18 cellular contexts compared by ENCODE assay signal in the genomic region with DNA sequence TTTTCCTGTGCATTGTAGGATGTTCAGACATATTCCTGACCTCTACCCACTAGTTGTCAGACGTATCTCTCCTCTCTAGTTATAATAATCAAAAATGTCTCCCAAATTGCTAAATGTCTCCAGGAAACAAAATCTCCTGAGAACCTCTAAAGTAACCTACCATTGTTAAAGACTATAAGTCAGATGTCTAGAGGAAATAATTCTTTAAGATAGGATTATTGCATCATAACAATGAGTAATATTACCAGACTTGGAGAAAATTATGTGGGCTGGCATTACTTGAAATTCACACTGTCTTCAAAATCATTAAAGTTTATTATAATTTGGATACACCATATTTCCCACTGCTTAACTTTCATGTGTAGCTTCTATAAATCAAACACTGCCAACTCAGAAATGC.
DNase-seq lines count a peak whose midpoint lies in the region; ATAC-seq and TF ChIP-seq lines count a peak whose summit lies in the region.
"Had no signal": no experiment of that assay in that cellular context is flagged by ENCODE, and none has a peak within 500 bp of the region (broad histone marks: within the 10 kb centered on the region; RNA-seq: fewer than 3 reads in every experiment).

No MANE protein-coding gene starts in this region.

- TF ChIP-seq CTCF in fibroblast of pulmonary artery (IDR thresholded peaks at IDR 0.05; ENCODE audit: low read length, missing control alignments) = no peak

- no peaks in the 10 kb centered on the region for H3K4me1 ChIP-seq in HAP-1
- H3K4me1 ChIP-seq: BE2C had no signal

- H3K9me3 ChIP-seq in HAP-1 = no peaks in the 10 kb centered on the region
- H3K9me3 ChIP-seq: BE2C, SJSA1 had no signal

- ATAC-seq in naive thymus-derived CD8-positive, alpha-beta T cell = no peak
- ATAC-seq: K562, PC-3 had no signal

- H3K4me1 Mint-ChIP-seq in naive thymus-derived CD8-positive, alpha-beta T cell = no peaks in the 10 kb centered on the region

- no peaks in the 10 kb centered on the region for H3K27me3 ChIP-seq in HAP-1 (ENCODE audit: low read depth)
- H3K27me3 ChIP-seq: BE2C, SJSA1 had no signal

- H3K4me3 Mint-ChIP-seq in naive thymus-derived CD8-positive, alpha-beta T cell = no peak overlapping the region
- H3K4me3 Mint-ChIP-seq: CD4-positive, alpha-beta T cell; H9 had no signal

- in situ Hi-C loops in HAP-1 (cut with MboI; ENCODE audit: low sequenced_read_pairs) = no loop called here

- POLR2A ChIA-PET in naive thymus-derived CD8-positive, alpha-beta T cell (lab: Charles Lee) = no interaction called here

- H3K27ac Mint-ChIP-seq in naive thymus-derived CD8-positive, alpha-beta T cell = no peak overlapping the region
- H3K27ac Mint-ChIP-seq: CD4-positive, alpha-beta T cell; H9 had no signal

- H3K36me3 Mint-ChIP-seq in naive thymus-derived CD8-positive, alpha-beta T cell = no peaks in the 10 kb centered on the region

- H3K36me3 ChIP-seq in HAP-1 (replicated peaks) = no peaks in the 10 kb centered on the region
- H3K36me3 ChIP-seq: BE2C, SJSA1 had no signal

- peak; percentile 11 for DNase-seq in NOMO-1 treated with DMSO at 0.1 percent for 48 hours (lab: John Stamatoyannopoulos, UW; ENCODE audit: unreplicated experiment)
- no peak for DNase-seq in NOMO-1 (lab: John Stamatoyannopoulos, UW; ENCODE audit: unreplicated experiment in 2 of 2)
- DNase-seq in amniotic epithelial cell (ENCODE audit: low read depth) = peak; percentile 63
- peak; percentile 65 for DNase-seq in fibroblast of pulmonary artery (ENCODE audit: low read depth)
- DNase-seq in HAP-1 (ENCODE audit: low spot score in 2 of 2) = no peak
- DNase-seq in naive thymus-derived CD8-positive, alpha-beta T cell = no peak
- DNase-seq in foreskin melanocyte = no peak
- DNase-seq in kidney glomerular epithelial cell (lab: John Stamatoyannopoulos, UW) = no peak
- DNase-seq: BE2C; CD4-positive, alpha-beta T cell; H9; NCI-H1417 treated with DMSO at 0.1 percent for 48 hours; NCI-H1930; NCI-H446; NCI-H69; PC-3 had no signal

- peaks cover 0 to 17% (median 5%) of the 10 kb centered on the region in 9 donors for H3K9me3 Mint-ChIP-seq in naive thymus-derived CD8-positive, alpha-beta T cell
- H3K9me3 Mint-ChIP-seq: H9 had no signal

- H3K4me3 ChIP-seq in fibroblast of pulmonary artery (replicated peaks; ENCODE audit: low read depth, low read length) = no peak overlapping the region
- no peak overlapping the region for H3K4me3 ChIP-seq in HAP-1
- H3K4me3 ChIP-seq: K562, SJSA1 had no signal

- H3K27me3 Mint-ChIP-seq in naive thymus-derived CD8-positive, alpha-beta T cell = no peaks in the 10 kb centered on the region
- H3K27me3 Mint-ChIP-seq: CD4-positive, alpha-beta T cell had no signal

Comparison
In these comparisons a context has a peak if more than half of its experiments do, and no peak if none do; other contexts are left out.
1. DNase-seq: peak in NOMO-1 treated with DMSO at 0.1 percent for 48 hours (single experiment), amniotic epithelial cell (single experiment) and fibroblast of pulmonary artery (single experiment); none in NOMO-1 (0 of 2), HAP-1 (0 of 2), naive thymus-derived CD8-positive, alpha-beta T cell (0 of 10), foreskin melanocyte (single experiment) and kidney glomerular epithelial cell (single experiment).